ENCODE assay signal across 14 cellular contexts in genomic region chr3:156299569-156299968, GRCh38.
DNase-seq lines count a peak whose midpoint lies in the region; ATAC-seq and TF ChIP-seq lines count a peak whose summit lies in the region.
"Had no signal": no experiment of that assay in that cellular context is flagged by ENCODE, and none has a peak within 500 bp of the region (broad histone marks: within the 10 kb centered on the region; RNA-seq: fewer than 3 reads in every experiment).

No MANE protein-coding gene starts in this region.

- intact Hi-C loops in Right ventricle myocardium inferior (cut with DNase I): no loop called here
- intact Hi-C loops in cardiac septum (cut with DNase I): no loop called here
- intact Hi-C loops in thyroid gland (cut with DNase I): no loop called here
- intact Hi-C loops in psoas muscle (cut with DNase I): no loop called here

- no peak for TF ChIP-seq POLR2A in thyroid gland (IDR thresholded peaks at IDR 0.05)

- no peaks in the 10 kb centered on the region for H3K27me3 ChIP-seq in thyroid gland
- H3K27me3 ChIP-seq in psoas muscle (ENCODE audit: insufficient read depth in 3 of 3, low read length in 2 of 3): no peaks in the 10 kb centered on the region

- TF ChIP-seq CTCF in glutamatergic neuron (IDR thresholded peaks at IDR 0.05; ENCODE audit: partially characterized antibody, unreplicated experiment) (no peak), thyroid gland (IDR thresholded peaks at IDR 0.05) (no peak), mesothelial cell of epicardium (IDR thresholded peaks at IDR 0.05; ENCODE audit: unreplicated experiment) (no peak), psoas muscle (IDR thresholded peaks at IDR 0.05) (no peak)

- H3K4me1 Mint-ChIP-seq in glutamatergic neuron (ENCODE audit: low read depth, unreplicated experiment): peaks cover 42% of the 10 kb centered on the region
- H3K4me1 Mint-ChIP-seq in mesothelial cell of epicardium: no peaks in the 10 kb centered on the region
- H3K4me1 Mint-ChIP-seq: IgD-negative memory B cell had no signal

- H3K27ac Mint-ChIP-seq in glutamatergic neuron (ENCODE audit: unreplicated experiment) (peak overlapping the region; percentile 60), mesothelial cell of epicardium (no peak overlapping the region)
- H3K27ac Mint-ChIP-seq: IgD-negative memory B cell had no signal

- peaks cover 2% of the 10 kb centered on the region for H3K27me3 Mint-ChIP-seq in glutamatergic neuron (ENCODE audit: unreplicated experiment)
- H3K27me3 Mint-ChIP-seq in mesothelial cell of epicardium (ENCODE audit: low read depth): peaks cover 17% of the 10 kb centered on the region

- H3K36me3 ChIP-seq in thyroid gland (no peaks in the 10 kb centered on the region), psoas muscle (ENCODE audit: insufficient read depth in 1 of 2, low read depth in 1 of 2) (no peaks in the 10 kb centered on the region)

- H3K9me3 ChIP-seq in thyroid gland: no peaks in the 10 kb centered on the region
- no peaks in the 10 kb centered on the region for H3K9me3 ChIP-seq in psoas muscle

- H3K36me3 Mint-ChIP-seq in glutamatergic neuron (ENCODE audit: unreplicated experiment) (no peaks in the 10 kb centered on the region), mesothelial cell of epicardium (no peaks in the 10 kb centered on the region)

- H3K4me3 Mint-ChIP-seq in glutamatergic neuron (ENCODE audit: unreplicated experiment) (peak overlapping the region; percentile 7), mesothelial cell of epicardium (no peak overlapping the region)
- H3K4me3 Mint-ChIP-seq: IgD-negative memory B cell had no signal

- H3K4me3 ChIP-seq in thyroid gland (replicated peaks in 1 of 3): no peak overlapping the region
- H3K4me3 ChIP-seq in psoas muscle: no peak overlapping the region

- H3K9me3 Mint-ChIP-seq in glutamatergic neuron (ENCODE audit: unreplicated experiment) (no peaks in the 10 kb centered on the region), mesothelial cell of epicardium (no peaks in the 10 kb centered on the region)
- H3K9me3 Mint-ChIP-seq: IgD-negative memory B cell had no signal

- DNase-seq in Right ventricle myocardium inferior (ENCODE audit: missing footprints) (no peak), cardiac septum (ENCODE audit: low spot score) (no peak), NCI-H2171 (lab: John Stamatoyannopoulos, UW) (peak; percentile 26), glutamatergic neuron (no peak), thyroid gland (no peak), mesothelial cell of epicardium (ENCODE audit: low spot score in 2 of 2, unreplicated experiment in 2 of 2) (no peak), psoas muscle (no peak)
- DNase-seq: EL; NCI-H187; NCI-H774; NK-92 treated with Interleukin-12 subunit alpha and Interleukin-12 subunit beta, amount 100 ng/mL, for 24 hours had no signal

- 46 to 52% methylated on average over 2 of the region's 2 CpGs for WGBS in thyroid gland, 2 donors
- 36 to 40% (median 37%) methylated on average over 2 of the region's 2 CpGs for WGBS in psoas muscle, 3 donors

- ATAC-seq in Right ventricle myocardium inferior: peak; percentile 75
- no peak for ATAC-seq in psoas muscle

- H3K27ac ChIP-seq in thyroid gland (peak overlapping the region in 2 of 3 donors; percentile 74 to 83), psoas muscle (no peak overlapping the region)
- H3K27ac ChIP-seq: C4-2B, RWPE1 had no signal

- H3K4me1 ChIP-seq in thyroid gland (peaks cover 51 to 80% of the 10 kb centered on the region in 2 donors), psoas muscle (no peaks in the 10 kb centered on the region)
